Comparison of ENCODE assay signal across 18 cellular contexts in genomic region chr16:26317885-26318284, GRCh38.
A peak's percentile ranks its signal among the peaks of the same experiment; 100 is the strongest.
DNase-seq lines count a peak whose midpoint lies in the region; ATAC-seq lines count a peak whose summit lies in the region.
"Had no signal": no experiment of that assay in that cellular context is flagged by ENCODE, and none has a peak within 500 bp of the region (broad histone marks: within the 10 kb centered on the region; RNA-seq: fewer than 3 reads in every experiment).

No MANE protein-coding gene starts in this region.

- ATAC-seq in GM19395 (IDR thresholded peaks at IDR 0.05; ENCODE audit: unreplicated experiment): no peak
- ATAC-seq: GM12878 had no signal

- DNase-seq in COLO668 (lab: John Stamatoyannopoulos, UW; ENCODE audit: unreplicated experiment) (peak; percentile 22), DMS153 treated with DMSO at 0.1 percent for 48 hours (lab: John Stamatoyannopoulos, UW; ENCODE audit: unreplicated experiment) (peak; percentile 48), NCI-H82 (lab: John Stamatoyannopoulos, UW) (peak; percentile 87), occipital lobe (lab: John Stamatoyannopoulos, UW) (peak; percentile 8), CD1c-positive myeloid dendritic cell (ENCODE audit: extremely low spot score) (no peak), C1 segment of cervical spinal cord (lab: John Stamatoyannopoulos, UW) (no peak)
- DNase-seq: DMS79, GM23248, H9, HFFc6, Kasumi-1, NCI-H1436 treated with DMSO at 0.1 percent for 48 hours, NCI-H1930, NCI-H2171 treated with DMSO at 0.1 percent for 48 hours, NCI-H446 treated with DMSO at 0.1 percent for 48 hours, OCI-M1 had no signal

Comparison
In these comparisons a context has a peak if more than half of its experiments do, and no peak if none do; other contexts are left out.
1. DNase-seq: peak in COLO668 (single experiment), DMS153 treated with DMSO at 0.1 percent for 48 hours (single experiment), NCI-H82 (single experiment) and occipital lobe (single experiment); none in CD1c-positive myeloid dendritic cell (single experiment) and C1 segment of cervical spinal cord (0 of 14).